8 cellular contexts compared by ENCODE assay signal in genomic region chr20:25196701-25197120, GRCh38. TPM values are rescaled to one million over a fixed set of nuclear protein-coding genes. Genes with fewer than 3 reads are reported as not detected.
DNase-seq lines count a peak whose midpoint lies in the region; ATAC-seq, FAIRE-seq and TF ChIP-seq lines count a peak whose summit lies in the region.

No MANE protein-coding gene starts in this region.

- no peak for FAIRE-seq in GM12878 (lab: Jason Lieb, UNC)

- no peaks in the 10 kb centered on the region for H3F3A ChIP-seq in Loucy (ENCODE audit: low read depth)

- H3K9ac ChIP-seq in Loucy (ENCODE audit: low read depth, low read length, poor library complexity, severe bottlenecking), result peak overlapping the region; percentile 90
- peak overlapping the region; percentile 85 for H3K9ac ChIP-seq in GM12878 (ENCODE audit: control insufficient read depth, insufficient read depth, low read length)

- no peak for TF ChIP-seq RAD21 in GM12878 (IDR thresholded peaks at IDR 0.05; ENCODE audit: insufficient read depth, low read depth, low read length)

- H3K4me1 Mint-ChIP-seq in mesothelial cell of epicardium, result peaks cover 21% of the 10 kb centered on the region

- H2AFZ ChIP-seq in Loucy (ENCODE audit: low read length) (no peak overlapping the region; the same call in 1 of the 2 replicates), GM12878 (ENCODE audit: control insufficient read depth, low read depth, low read length) (peak overlapping the region; percentile 89)

- POLR2A ChIA-PET in GM12878 (lab: Charles Lee), result no interaction called here

- H3K4me2 ChIP-seq in Loucy (ENCODE audit: low read depth, low read length, poor library complexity, severe bottlenecking) (peak overlapping the region; percentile 93), GM12878 (ENCODE audit: control insufficient read depth, insufficient read depth) (peak overlapping the region; percentile 65)

- WGBS in GM12878 (ENCODE audit: insufficient coverage, insufficient replicate concordance, low lambda C conversion rate, missing lambda C conversion rate), result 46% methylated on average over 14 of the region's 14 CpGs

- no TSS peak for BruUV-seq in GM12878 (replicated peaks; lab: Mats Ljungman, UMichigan)

- no peaks in the 10 kb centered on the region for H3K36me3 ChIP-seq in Loucy (ENCODE audit: insufficient read depth, low read length)
- no peaks in the 10 kb centered on the region for H3K36me3 ChIP-seq in GM12878 (ENCODE audit: control insufficient read depth in 2 of 2, insufficient read depth in 2 of 2, low read length in 1 of 2)

- H3K4me3 Mint-ChIP-seq in mesothelial cell of epicardium, result peak overlapping the region; percentile 94

- ATAC-seq in GM12878 (peak; percentile 1; the same call in 1 of the 3 replicates), GM21717 (IDR thresholded peaks at IDR 0.05; ENCODE audit: unreplicated experiment) (no peak), GM21786 (IDR thresholded peaks at IDR 0.05; ENCODE audit: unreplicated experiment) (no peak)

- peaks cover 36% of the 10 kb centered on the region for H3K79me2 ChIP-seq in Loucy (ENCODE audit: insufficient read depth, low read length)
- H3K79me2 ChIP-seq in GM12878 (ENCODE audit: control insufficient read depth, insufficient read depth, low read length), result peaks cover 17% of the 10 kb centered on the region

- no peaks in the 10 kb centered on the region for H3K9me3 Mint-ChIP-seq in mesothelial cell of epicardium

- H3K4me3 ChIP-seq in Loucy (ENCODE audit: low read length, poor library complexity, severe bottlenecking), result peak overlapping the region; percentile 88
- H3K4me3 ChIP-seq in GM12878, result peak overlapping the region; percentile 91

- SMC1A ChIA-PET in GM12878 (lab: Charles Lee; ENCODE audit: uncharacterized antibody, unreplicated experiment), result no interaction called here

- TF ChIP-seq CTCF in Loucy (conservative IDR thresholded peaks at IDR 0.05; ENCODE audit: low read length), result no peak
- TF ChIP-seq CTCF in GM12878 (IDR thresholded peaks at IDR 0.05 in 2 of 3, conservative IDR thresholded peaks at IDR 0.05 in 1 of 3; ENCODE audit: control insufficient read depth in 2 of 3, extremely low read depth in 1 of 3, insufficient read depth in 1 of 3, low read depth in 3 of 3, low read length in 3 of 3), result no peak
- TF ChIP-seq CTCF in mesothelial cell of epicardium (IDR thresholded peaks at IDR 0.05; ENCODE audit: unreplicated experiment), result no peak

- RAD21 ChIA-PET in GM12878 (lab: Charles Lee; ENCODE audit: unreplicated experiment), result interaction anchor here (0.6 kb wide), 1 partner anchor 175 kb away, joined by 3 read pairs; no protein-coding TSS in a partner anchor

- in situ Hi-C loops in Caki2 (cut with HindIII; ENCODE audit: low pct_unique_long_range_greater_than_20kb, low sequenced_read_pairs), result no loop called here
- in situ Hi-C loops in GM12878 (cut with MboI), result no loop called here

- H3K9me2 ChIP-seq in Loucy (replicated peaks; ENCODE audit: low read depth, low read length), result no peaks in the 10 kb centered on the region

- no peak for TF ChIP-seq POLR2A in GM12878 (IDR thresholded peaks at IDR 0.05; ENCODE audit: low read depth, low read length)

- H3K27me3 Mint-ChIP-seq in mesothelial cell of epicardium (ENCODE audit: low read depth), result no peaks in the 10 kb centered on the region

- CTCF ChIA-PET in GM12878 (lab: Yijun Ruan, JAX), result interaction anchor here (1.6 kb wide), 1 partner anchor 202 kb away, joined by 4 read pairs; no protein-coding TSS in a partner anchor

- H3K27me3 ChIP-seq in Loucy (ENCODE audit: insufficient read depth, low read length, poor library complexity, severe bottlenecking) (no peaks in the 10 kb centered on the region), GM12878 (replicated peaks in 1 of 2; ENCODE audit: control insufficient read depth in 2 of 2, insufficient read depth in 2 of 2, low read length in 1 of 2) (no peaks in the 10 kb centered on the region; a peak in 1 of 4 replicates)

- H3K27ac ChIP-seq in GM12878 (ENCODE audit: control insufficient read depth, insufficient read depth), result no peak overlapping the region

- DNase-seq in Caki2 (ENCODE audit: low read depth), result peak; percentile 23
- DNase-seq in GM12878 (ENCODE audit: low read depth, low spot score), result no peak
- no peak for DNase-seq in mesothelial cell of epicardium (ENCODE audit: low spot score in 2 of 2, unreplicated experiment in 2 of 2)
- DNase-seq in ecto neural progenitor cell (ENCODE audit: low spot score), result no peak
- DNase-seq in A172 (ENCODE audit: low spot score), result no peak

- H3K36me3 Mint-ChIP-seq in mesothelial cell of epicardium, result peaks cover 2% of the 10 kb centered on the region

- intact Hi-C loops in GM12878 (cut with micrococcal nuclease; ENCODE audit: unreplicated experiment), result loop anchor here (5.0 to 10.0 kb wide), 2 partner anchors 48 to 201 kb away; partner anchors contain the start of gene PYGB

- H3K4me1 ChIP-seq in Loucy (ENCODE audit: insufficient read depth, low read length, poor library complexity, severe bottlenecking) (peaks cover 51% of the 10 kb centered on the region), GM12878 (ENCODE audit: control insufficient read depth, insufficient read depth, low read length) (peaks cover 11% of the 10 kb centered on the region)

- no peaks in the 10 kb centered on the region for H4K20me1 ChIP-seq in Loucy (ENCODE audit: insufficient read depth, low read length, poor library complexity, severe bottlenecking)
- no peaks in the 10 kb centered on the region for H4K20me1 ChIP-seq in GM12878 (ENCODE audit: control insufficient read depth, insufficient read depth)

- H3K9me3 ChIP-seq in Loucy (ENCODE audit: insufficient read depth, low read depth, low read length), result no peaks in the 10 kb centered on the region
- H3K9me3 ChIP-seq in GM12878 (replicated peaks; ENCODE audit: control insufficient read depth, insufficient read depth, low read length), result no peaks in the 10 kb centered on the region

- H3K27ac Mint-ChIP-seq in mesothelial cell of epicardium, result peak overlapping the region; percentile 67

- no peak for TF ChIP-seq EP300 in GM12878 (IDR thresholded peaks at IDR 0.05; ENCODE audit: borderline replicate concordance in 1 of 2, control insufficient read depth in 1 of 2, low read depth in 2 of 2, low read length in 2 of 2)

TF ChIP-seq in GM12878, 131 proteins besides CTCF, POLR2A, EP300 and RAD21 (continues in another document):
- TF ChIP-seq NFXL1 (IDR thresholded peaks at IDR 0.05; ENCODE audit: borderline replicate concordance), result no peak
- TF ChIP-seq PAX5 (IDR thresholded peaks at IDR 0.05; ENCODE audit: borderline replicate concordance, low read depth, low read length), result no peak
- TF ChIP-seq ZNF384 (IDR thresholded peaks at IDR 0.05; ENCODE audit: borderline replicate concordance, low read depth, low read length), result no peak
- no peak for TF ChIP-seq SPI1 (IDR thresholded peaks at IDR 0.05; ENCODE audit: borderline replicate concordance, insufficient read depth, low read depth, low read length)
- TF ChIP-seq RCOR1 (conservative IDR thresholded peaks at IDR 0.05; ENCODE audit: low read depth, low read length), result no peak
- TF ChIP-seq FOXM1 (IDR thresholded peaks at IDR 0.05; ENCODE audit: low read depth, low read length), result no peak
- TF ChIP-seq KAT2A (conservative IDR thresholded peaks at IDR 0.05; ENCODE audit: control insufficient read depth, low read depth, low read length), result no peak
- TF ChIP-seq IKZF2 (IDR thresholded peaks at IDR 0.05), result no peak

RNA-seq across cellular contexts. Expression of gene ENTPD6, which starts 1.2 kb away (rescaled TPM):
- 88.4 and 122 TPM in 2 replicates for total RNA-seq in Caki2 (2014; rRNA removed; shearing (Covaris generic); ENCODE audit: low replicate concordance)
- 54.2 and 56.0 TPM in 2 replicates for total RNA-seq in GM12878 (2013; cell fraction: nucleolus; rRNA removed)
- 36.8 and 38.0 TPM in 2 replicates for total RNA-seq in GM12878 (2014; rRNA removed)
- total RNA-seq in GM12878 (2014; rRNA removed; fragmentation: Illumina TruSeq; extraction: Trizol), result 20.9 and 22.9 TPM in 2 replicates
- total RNA-seq in GM12878 (2021), result 40.1 and 45.4 TPM in 2 replicates
- 19.3 TPM for polyA plus RNA-seq in GM12878 (2011; ENCODE audit: low read depth)
- polyA plus RNA-seq in GM12878 (2011; rRNA removed), result 24.7 and 35.3 TPM in 2 replicates
- polyA plus RNA-seq in GM12878 (2011; cell fraction: cytosol; rRNA removed), result 43.7 and 53.1 TPM in 2 replicates
- 205 and 210 TPM in 2 replicates for polyA plus RNA-seq in GM12878 (2011; cell fraction: nucleus; rRNA removed)
- polyA plus RNA-seq in GM12878 (2012), result 33.6 and 34.7 TPM in 2 replicates
- 11.7 and 19.2 TPM in 2 replicates for polyA plus RNA-seq in GM12878 (2014; fragmentation: Illumina TruSeq; extraction: Trizol)
- polyA plus RNA-seq in GM12878 (2014; fragmentation: Nextera tagmentation; extraction: Ambion mirVana), result 1 to 10 TPM in 1 of 2 experiments, under 1 TPM in 1; 0.53 to 2.5 TPM
- polyA plus RNA-seq in GM12878 (2014; rRNA removed), result 36.8 and 42.1 TPM in 2 replicates
- 10 to 100 TPM; 29.6 to 32.7 TPM for polyA plus RNA-seq in GM12878 (2016; fragmentation: Nextera tagmentation; extraction: Ambion mirVana)
- polyA minus RNA-seq in GM12878 (2011; rRNA and poly(A)+ RNA removed), result 27.4 and 36.6 TPM in 2 replicates
- 11.8 and 14.1 TPM in 2 replicates for polyA minus RNA-seq in GM12878 (2011; cell fraction: cytosol; rRNA and poly(A)+ RNA removed)
- 22.6 and 34.5 TPM in 2 replicates for polyA minus RNA-seq in GM12878 (2011; cell fraction: nucleus; rRNA and poly(A)+ RNA removed)
- total RNA-seq in mesothelial cell of epicardium, result 59.3 to 68.6 TPM (median 67.8 TPM) in 3 replicates
- total RNA-seq in A172 (2014; rRNA removed; shearing (Covaris generic)), result 62.4 and 69.7 TPM in 2 replicates

RNA-seq across cellular contexts. Expression of gene PYGB, which starts 51.2 kb away (rescaled TPM):
- total RNA-seq in Caki2 (2014; rRNA removed; shearing (Covaris generic); ENCODE audit: low replicate concordance), result 288 and 323 TPM in 2 replicates
- total RNA-seq in GM12878 (2013; cell fraction: nucleolus; rRNA removed), result 20.7 and 24.5 TPM in 2 replicates
- 24.6 and 27.4 TPM in 2 replicates for total RNA-seq in GM12878 (2014; rRNA removed)
- 14.2 and 16.1 TPM in 2 replicates for total RNA-seq in GM12878 (2014; rRNA removed; fragmentation: Illumina TruSeq; extraction: Trizol)
- 31.0 and 33.5 TPM in 2 replicates for total RNA-seq in GM12878 (2021)
- polyA plus RNA-seq in GM12878 (2011; ENCODE audit: low read depth), result 7.2 TPM
- polyA plus RNA-seq in GM12878 (2011; rRNA removed), result 6.1 and 11.9 TPM in 2 replicates
- 13.5 and 17.8 TPM in 2 replicates for polyA plus RNA-seq in GM12878 (2011; cell fraction: cytosol; rRNA removed)
- polyA plus RNA-seq in GM12878 (2011; cell fraction: nucleus; rRNA removed), result 43.6 and 56.0 TPM in 2 replicates
- polyA plus RNA-seq in GM12878 (2012), result 16.2 and 16.9 TPM in 2 replicates
- polyA plus RNA-seq in GM12878 (2014; fragmentation: Illumina TruSeq; extraction: Trizol), result 8.0 and 17.4 TPM in 2 replicates
- 1 to 10 TPM in 1 of 2 experiments, under 1 TPM in 1; 0.34 to 1.3 TPM for polyA plus RNA-seq in GM12878 (2014; fragmentation: Nextera tagmentation; extraction: Ambion mirVana)
- 26.2 and 31.8 TPM in 2 replicates for polyA plus RNA-seq in GM12878 (2014; rRNA removed)
- 10 to 100 TPM; 26.2 to 27.6 TPM for polyA plus RNA-seq in GM12878 (2016; fragmentation: Nextera tagmentation; extraction: Ambion mirVana)
- 12.4 and 20.2 TPM in 2 replicates for polyA minus RNA-seq in GM12878 (2011; rRNA and poly(A)+ RNA removed)
- polyA minus RNA-seq in GM12878 (2011; cell fraction: cytosol; rRNA and poly(A)+ RNA removed), result 8.2 and 9.7 TPM in 2 replicates
- 9.7 and 15.8 TPM in 2 replicates for polyA minus RNA-seq in GM12878 (2011; cell fraction: nucleus; rRNA and poly(A)+ RNA removed)
- 46.6 to 48.0 TPM (median 47.4 TPM) in 3 replicates for total RNA-seq in mesothelial cell of epicardium
- total RNA-seq in A172 (2014; rRNA removed; shearing (Covaris generic)), result 91.8 and 118 TPM in 2 replicates
